1 cellular context compared by ENCODE assay signal in genomic region chr2:131309833-131310232, GRCh38. TPM values are rescaled to one million over a fixed set of nuclear protein-coding genes. Genes with fewer than 3 reads are reported as not detected.
"Had no signal": no experiment of that assay in that cellular context is flagged by ENCODE, and none has a peak within 500 bp of the region (broad histone marks: within the 10 kb centered on the region; RNA-seq: fewer than 3 reads in every experiment).

No MANE protein-coding gene starts in this region.

RNA-seq across cellular contexts. Expression of gene RAB6D, which starts 54.1 kb away (rescaled TPM):
- polyA plus RNA-seq: aorta had no signal
